19 cellular contexts compared by ENCODE assay signal in the genomic region with DNA sequence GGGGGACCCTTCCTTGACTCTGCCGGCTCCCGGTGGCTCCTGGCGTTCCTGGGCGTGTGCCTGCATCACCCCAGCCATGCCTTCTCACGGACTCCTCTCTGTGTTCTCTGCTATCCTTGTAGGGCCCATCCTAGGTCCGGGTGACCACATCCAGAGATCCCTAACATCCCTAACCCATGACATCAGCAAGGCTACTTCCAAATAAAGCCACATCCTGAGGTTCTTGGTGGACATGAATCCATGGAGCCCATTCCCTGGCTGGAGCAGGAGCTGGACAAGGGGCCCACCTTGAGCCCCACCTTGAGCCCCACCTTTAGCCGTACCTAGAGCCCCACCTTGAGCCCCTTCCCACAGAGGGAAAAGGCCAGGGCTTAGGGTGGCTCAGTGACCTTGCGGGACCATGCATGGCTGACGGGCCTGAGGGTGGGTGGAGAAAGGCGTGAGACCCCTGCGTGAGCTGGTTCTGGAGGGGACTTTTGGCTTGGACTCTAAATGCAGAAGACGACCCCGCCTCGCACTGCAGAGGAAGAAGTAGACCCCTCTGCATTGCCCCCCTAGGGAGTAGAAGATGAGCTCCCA. TPM values are rescaled to one million over a fixed set of nuclear protein-coding genes. Genes with fewer than 3 reads are reported as not detected.
DNase-seq lines count a peak whose midpoint lies in the region; ATAC-seq and TF ChIP-seq lines count a peak whose summit lies in the region.
"Had no signal": no experiment of that assay in that cellular context is flagged by ENCODE, and none has a peak within 500 bp of the region (broad histone marks: within the 10 kb centered on the region; RNA-seq: fewer than 3 reads in every experiment).

No MANE protein-coding gene starts in this region.

- H3K27ac Mint-ChIP-seq in activated T-cell treated with anti-CD3 and anti-CD28 coated beads, Interleukin-2, amount 50 U/mL, for 24 hours: no peak overlapping the region
- H3K27ac Mint-ChIP-seq in activated T-cell treated with anti-CD3 and anti-CD28 coated beads, Interleukin-2, amount 50 U/mL, for 72 hours: no peak overlapping the region
- H3K27ac Mint-ChIP-seq: CD8-positive, alpha-beta memory T cell; H9; IgD-negative memory B cell had no signal

- intact Hi-C loops in sciatic nerve (cut with DNase I): no loop called here

- no peaks in the 10 kb centered on the region for H3K9me3 Mint-ChIP-seq in activated T-cell treated with anti-CD3 and anti-CD28 coated beads, Interleukin-2, amount 50 U/mL, for 24 hours
- H3K9me3 Mint-ChIP-seq in activated T-cell treated with anti-CD3 and anti-CD28 coated beads, Interleukin-2, amount 50 U/mL, for 72 hours: no peaks in the 10 kb centered on the region
- H3K9me3 Mint-ChIP-seq: CD8-positive, alpha-beta memory T cell had no signal

- no peak for ATAC-seq in activated T-cell treated with anti-CD3 and anti-CD28 coated beads, Interleukin-2, amount 50 U/mL, for 72 hours (replicated peaks in 1 of 2)
- ATAC-seq in sciatic nerve: no peak

- DNase-seq in activated T-cell treated with anti-CD3 and anti-CD28 coated beads, Interleukin-2, amount 50 U/mL, for 24 hours: peak; percentile 14
- DNase-seq in activated T-cell treated with anti-CD3 and anti-CD28 coated beads, Interleukin-2, amount 50 U/mL, for 72 hours: no peak
- peak; percentile 58 for DNase-seq in EH (ENCODE audit: low read depth)
- no peak for DNase-seq in caudate nucleus (lab: John Stamatoyannopoulos, UW)
- peak; percentile 54 for DNase-seq in sciatic nerve (ENCODE audit: low spot score)
- DNase-seq in HEK293T (ENCODE audit: extremely low spot score): no peak
- no peak for DNase-seq in islet precursor cell
- DNase-seq in DMS53 (lab: John Stamatoyannopoulos, UW): no peak
- DNase-seq: CD8-positive, alpha-beta memory T cell; H9; NCI-H1417 treated with DMSO at 0.1 percent for 48 hours; NCI-H2029; NCI-H2171; NCI-H446; NCI-H69; OCI-M1; SJCRH30 had no signal

- H3K36me3 Mint-ChIP-seq in activated T-cell treated with anti-CD3 and anti-CD28 coated beads, Interleukin-2, amount 50 U/mL, for 24 hours (ENCODE audit: low read depth): no peaks in the 10 kb centered on the region
- no peaks in the 10 kb centered on the region for H3K36me3 Mint-ChIP-seq in activated T-cell treated with anti-CD3 and anti-CD28 coated beads, Interleukin-2, amount 50 U/mL, for 72 hours (ENCODE audit: insufficient read depth in 2 of 2)
- H3K36me3 Mint-ChIP-seq: CD8-positive, alpha-beta memory T cell; IgD-negative memory B cell had no signal

- CTCF ChIA-PET in HEK293T (lab: Yijun Ruan, JAX): no interaction called here

- peaks cover 10% of the 10 kb centered on the region for H3K27me3 Mint-ChIP-seq in activated T-cell treated with anti-CD3 and anti-CD28 coated beads, Interleukin-2, amount 50 U/mL, for 24 hours
- H3K27me3 Mint-ChIP-seq in activated T-cell treated with anti-CD3 and anti-CD28 coated beads, Interleukin-2, amount 50 U/mL, for 72 hours (ENCODE audit: low read depth): peaks cover 22% of the 10 kb centered on the region

- POLR2A ChIA-PET in HEK293T (lab: Yijun Ruan, JAX): no interaction called here

- peak overlapping the region; percentile 91 for H3K27ac ChIP-seq in caudate nucleus (ENCODE audit: low read depth, low read length)
- H3K27ac ChIP-seq: 22Rv1, SJCRH30 had no signal

- H3K4me3 Mint-ChIP-seq in activated T-cell treated with anti-CD3 and anti-CD28 coated beads, Interleukin-2, amount 50 U/mL, for 24 hours: no peak overlapping the region
- H3K4me3 Mint-ChIP-seq in activated T-cell treated with anti-CD3 and anti-CD28 coated beads, Interleukin-2, amount 50 U/mL, for 72 hours: no peak overlapping the region
- H3K4me3 Mint-ChIP-seq: CD8-positive, alpha-beta memory T cell; IgD-negative memory B cell had no signal

- no peaks in the 10 kb centered on the region for H3K4me1 Mint-ChIP-seq in activated T-cell treated with anti-CD3 and anti-CD28 coated beads, Interleukin-2, amount 50 U/mL, for 24 hours (ENCODE audit: low read depth)
- no peaks in the 10 kb centered on the region for H3K4me1 Mint-ChIP-seq in activated T-cell treated with anti-CD3 and anti-CD28 coated beads, Interleukin-2, amount 50 U/mL, for 72 hours (ENCODE audit: low read depth)
- H3K4me1 Mint-ChIP-seq: CD8-positive, alpha-beta memory T cell had no signal

TF ChIP-seq in HEK293T, 16 proteins besides CTCF, POLR2A, EP300 and RAD21:
- TF ChIP-seq FOXK2 (IDR thresholded peaks at IDR 0.05): no peak
- TF ChIP-seq FOXM1 (IDR thresholded peaks at IDR 0.05; ENCODE audit: borderline replicate concordance): no peak
- no peak for TF ChIP-seq CTBP1 (IDR thresholded peaks at IDR 0.05; ENCODE audit: borderline replicate concordance)
- TF ChIP-seq SP1 (IDR thresholded peaks at IDR 0.05): no peak
- TF ChIP-seq FOXA1 (IDR thresholded peaks at IDR 0.05): no peak
- TF ChIP-seq LEF1 (IDR thresholded peaks at IDR 0.05; ENCODE audit: borderline replicate concordance): no peak
- TF ChIP-seq BHLHE40 (IDR thresholded peaks at IDR 0.05; ENCODE audit: borderline replicate concordance): no peak
- no peak for TF ChIP-seq TARDBP (IDR thresholded peaks at IDR 0.05)
- no peak for TF ChIP-seq SUZ12 (IDR thresholded peaks at IDR 0.05)
- TF ChIP-seq ZNF384 (IDR thresholded peaks at IDR 0.05): no peak
- TF ChIP-seq HDGF (IDR thresholded peaks at IDR 0.05; ENCODE audit: borderline replicate concordance): no peak
- TF ChIP-seq PKNOX1 (IDR thresholded peaks at IDR 0.05): no peak

RNA-seq across cellular contexts. Expression of gene INPP5A, which starts 58.5 kb away (rescaled TPM):
- total RNA-seq in activated T-cell treated with anti-CD3 and anti-CD28 coated beads, Interleukin-2, amount 50 U/mL, for 72 hours: 10 to 100 TPM; 11.0 to 14.9 TPM
- 54.3 TPM for total RNA-seq in sciatic nerve

Comparison
In these comparisons a context has a peak if more than half of its experiments do, and no peak if none do; other contexts are left out.
1. DNase-seq: peak in activated T-cell treated with anti-CD3 and anti-CD28 coated beads, Interleukin-2, amount 50 U/mL, for 24 hours (single experiment), EH (single experiment) and sciatic nerve (single experiment); none in activated T-cell treated with anti-CD3 and anti-CD28 coated beads, Interleukin-2, amount 50 U/mL, for 72 hours (0 of 2), caudate nucleus (0 of 61), HEK293T (single experiment), islet precursor cell (single experiment) and DMS53 (single experiment).